ENCODE assay signal across 1 cellular context in the genomic region with DNA sequence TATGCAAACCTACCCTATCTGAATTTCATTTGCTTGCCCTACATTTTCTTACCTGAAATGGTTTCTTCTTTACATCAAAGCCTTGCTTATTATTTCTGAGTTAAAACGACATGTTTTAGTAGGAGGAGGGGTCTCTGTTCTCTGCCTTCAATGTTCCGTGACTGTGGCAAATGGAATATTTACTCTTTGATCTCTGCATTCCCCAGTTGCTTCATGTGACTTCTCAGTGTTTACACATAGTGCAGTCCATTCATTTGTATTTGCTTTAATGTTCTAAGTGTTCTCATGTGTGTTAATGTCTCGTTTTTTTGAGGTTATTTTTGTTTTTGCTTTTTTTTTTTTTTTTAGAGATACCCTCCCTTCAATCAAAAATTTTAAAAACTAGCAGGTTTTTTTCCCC.
TF ChIP-seq lines count a peak whose summit lies in the region.

No MANE protein-coding gene starts in this region.

TF ChIP-seq in HepG2, 621 proteins besides CTCF, POLR2A, EP300 and RAD21 (continued from another document and continues in another):
- TF ChIP-seq MEIS2 (CRISPR knock-in tag; IDR thresholded peaks at IDR 0.05) (no peak), ZNF251 (CRISPR knock-in tag; IDR thresholded peaks at IDR 0.05) (no peak), MAFK (conservative IDR thresholded peaks at IDR 0.05 in 1 of 2, IDR thresholded peaks at IDR 0.05 in 1 of 2; ENCODE audit: low read length in 2 of 2) (no peak), MXD4 (CRISPR knock-in tag; IDR thresholded peaks at IDR 0.05) (no peak), NKX3-1 (CRISPR knock-in tag; IDR thresholded peaks at IDR 0.05) (no peak), SMARCE1 (IDR thresholded peaks at IDR 0.05; ENCODE audit: borderline replicate concordance) (no peak), CBX1 (IDR thresholded peaks at IDR 0.05; ENCODE audit: low read depth) (no peak), ZFAT (CRISPR knock-in tag; conservative IDR thresholded peaks at IDR 0.05) (no peak), NCOR1 (IDR thresholded peaks at IDR 0.05; ENCODE audit: borderline replicate concordance, low read length) (peak; percentile 86; the same call in 1 of the 2 replicates), KLF11 (CRISPR knock-in tag; IDR thresholded peaks at IDR 0.05) (peak; percentile 78; the same call in 1 of the 2 replicates), ZNF17 (CRISPR knock-in tag; IDR thresholded peaks at IDR 0.05) (no peak), ZIK1 (CRISPR knock-in tag; IDR thresholded peaks at IDR 0.05; ENCODE audit: borderline replicate concordance, low read depth) (no peak), FOXC1 (CRISPR knock-in tag; IDR thresholded peaks at IDR 0.05; ENCODE audit: borderline replicate concordance) (no peak), NCOA1 (CRISPR knock-in tag; IDR thresholded peaks at IDR 0.05) (no peak), MYNN (CRISPR knock-in tag; IDR thresholded peaks at IDR 0.05; ENCODE audit: low read depth) (no peak), MTA3 (CRISPR knock-in tag; IDR thresholded peaks at IDR 0.05) (no peak), STAG1 (CRISPR knock-in tag; IDR thresholded peaks at IDR 0.05) (no peak), NR2F6 (IDR thresholded peaks at IDR 0.05) (peak; percentile 28; the same call in 1 of the 2 replicates), NR2F6 (CRISPR knock-in tag; IDR thresholded peaks at IDR 0.05) (peak; percentile 43; the same call in 1 of the 2 replicates), CC2D1A (CRISPR knock-in tag; IDR thresholded peaks at IDR 0.05) (no peak), PLRG1 (conservative IDR thresholded peaks at IDR 0.05) (no peak), ARID2 (CRISPR knock-in tag; IDR thresholded peaks at IDR 0.05; ENCODE audit: borderline replicate concordance) (no peak), PCBP1 (IDR thresholded peaks at IDR 0.05; ENCODE audit: borderline replicate concordance, low read depth, low read length) (no peak), SMARCC2 (IDR thresholded peaks at IDR 0.05) (no peak), ZNF468 (CRISPR knock-in tag; IDR thresholded peaks at IDR 0.05) (no peak), SATB2 (CRISPR knock-in tag; IDR thresholded peaks at IDR 0.05) (no peak), RBM22 (optimal IDR thresholded peaks at IDR 0.05; ENCODE audit: low read length) (no peak), RBFOX2 (IDR thresholded peaks at IDR 0.05; ENCODE audit: low read depth, low read length) (no peak), ZNF282 (IDR thresholded peaks at IDR 0.05; ENCODE audit: partially characterized antibody) (no peak), ZNF383 (CRISPR knock-in tag; IDR thresholded peaks at IDR 0.05; ENCODE audit: borderline replicate concordance) (no peak), ZNF10 (CRISPR knock-in tag; IDR thresholded peaks at IDR 0.05; ENCODE audit: borderline replicate concordance, low read depth) (no peak), TCF7L2 (IDR thresholded peaks at IDR 0.05; ENCODE audit: low read depth, low read length) (peak; percentile 61), REPIN1 (CRISPR knock-in tag; IDR thresholded peaks at IDR 0.05; ENCODE audit: borderline replicate concordance, low read depth) (no peak; the same call in 1 of the 2 replicates), ZNF572 (CRISPR knock-in tag; IDR thresholded peaks at IDR 0.05) (no peak), ZFP36 (IDR thresholded peaks at IDR 0.05; ENCODE audit: borderline replicate concordance, low read depth, low read length, partially characterized antibody) (no peak), ERF (CRISPR knock-in tag; IDR thresholded peaks at IDR 0.05) (no peak), ZNF589 (CRISPR knock-in tag; conservative IDR thresholded peaks at IDR 0.05) (no peak), ZBTB38 (CRISPR knock-in tag; IDR thresholded peaks at IDR 0.05) (no peak), TEAD3 (CRISPR knock-in tag; optimal IDR thresholded peaks at IDR 0.05; ENCODE audit: borderline replicate concordance) (peak; percentile 98), CENPT (CRISPR knock-in tag; IDR thresholded peaks at IDR 0.05; ENCODE audit: low read depth) (no peak), HOXA9 (CRISPR knock-in tag; IDR thresholded peaks at IDR 0.05; ENCODE audit: borderline replicate concordance) (no peak), ZNF615 (CRISPR knock-in tag; IDR thresholded peaks at IDR 0.05; ENCODE audit: borderline replicate concordance) (no peak)
- TF ChIP-seq, protein P1, sequence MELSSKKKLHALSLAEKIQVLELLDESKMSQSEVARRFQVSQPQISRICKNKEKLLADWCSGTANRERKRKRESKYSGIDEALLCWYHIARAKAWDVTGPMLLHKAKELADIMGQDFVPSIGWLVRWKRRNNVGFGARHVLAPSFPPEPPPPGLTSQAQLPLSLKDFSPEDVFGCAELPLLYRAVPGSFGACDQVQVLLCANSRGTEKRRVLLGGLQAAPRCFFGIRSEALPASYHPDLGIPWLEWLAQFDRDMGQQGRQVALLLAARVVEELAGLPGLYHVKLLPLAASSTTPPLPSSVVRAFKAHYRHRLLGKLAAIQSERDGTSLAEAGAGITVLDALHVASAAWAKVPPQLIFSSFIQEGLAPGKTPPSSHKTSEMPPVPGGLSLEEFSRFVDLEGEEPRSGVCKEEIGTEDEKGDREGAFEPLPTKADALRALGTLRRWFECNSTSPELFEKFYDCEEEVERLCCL (CRISPR knock-in tag; IDR thresholded peaks at IDR 0.05; ENCODE audit: borderline replicate concordance): no peak
- TF ChIP-seq, protein P2, sequence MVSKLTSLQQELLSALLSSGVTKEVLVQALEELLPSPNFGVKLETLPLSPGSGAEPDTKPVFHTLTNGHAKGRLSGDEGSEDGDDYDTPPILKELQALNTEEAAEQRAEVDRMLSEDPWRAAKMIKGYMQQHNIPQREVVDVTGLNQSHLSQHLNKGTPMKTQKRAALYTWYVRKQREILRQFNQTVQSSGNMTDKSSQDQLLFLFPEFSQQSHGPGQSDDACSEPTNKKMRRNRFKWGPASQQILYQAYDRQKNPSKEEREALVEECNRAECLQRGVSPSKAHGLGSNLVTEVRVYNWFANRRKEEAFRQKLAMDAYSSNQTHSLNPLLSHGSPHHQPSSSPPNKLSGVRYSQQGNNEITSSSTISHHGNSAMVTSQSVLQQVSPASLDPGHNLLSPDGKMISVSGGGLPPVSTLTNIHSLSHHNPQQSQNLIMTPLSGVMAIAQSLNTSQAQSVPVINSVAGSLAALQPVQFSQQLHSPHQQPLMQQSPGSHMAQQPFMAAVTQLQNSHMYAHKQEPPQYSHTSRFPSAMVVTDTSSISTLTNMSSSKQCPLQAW (CRISPR knock-in tag; IDR thresholded peaks at IDR 0.05): no peak
- TF ChIP-seq, protein P3, sequence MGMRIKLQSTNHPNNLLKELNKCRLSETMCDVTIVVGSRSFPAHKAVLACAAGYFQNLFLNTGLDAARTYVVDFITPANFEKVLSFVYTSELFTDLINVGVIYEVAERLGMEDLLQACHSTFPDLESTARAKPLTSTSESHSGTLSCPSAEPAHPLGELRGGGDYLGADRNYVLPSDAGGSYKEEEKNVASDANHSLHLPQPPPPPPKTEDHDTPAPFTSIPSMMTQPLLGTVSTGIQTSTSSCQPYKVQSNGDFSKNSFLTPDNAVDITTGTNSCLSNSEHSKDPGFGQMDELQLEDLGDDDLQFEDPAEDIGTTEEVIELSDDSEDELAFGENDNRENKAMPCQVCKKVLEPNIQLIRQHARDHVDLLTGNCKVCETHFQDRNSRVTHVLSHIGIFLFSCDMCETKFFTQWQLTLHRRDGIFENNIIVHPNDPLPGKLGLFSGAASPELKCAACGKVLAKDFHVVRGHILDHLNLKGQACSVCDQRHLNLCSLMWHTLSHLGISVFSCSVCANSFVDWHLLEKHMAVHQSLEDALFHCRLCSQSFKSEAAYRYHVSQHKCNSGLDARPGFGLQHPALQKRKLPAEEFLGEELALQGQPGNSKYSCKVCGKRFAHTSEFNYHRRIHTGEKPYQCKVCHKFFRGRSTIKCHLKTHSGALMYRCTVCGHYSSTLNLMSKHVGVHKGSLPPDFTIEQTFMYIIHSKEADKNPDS (CRISPR knock-in tag; IDR thresholded peaks at IDR 0.05): no peak
- TF ChIP-seq, protein P4, sequence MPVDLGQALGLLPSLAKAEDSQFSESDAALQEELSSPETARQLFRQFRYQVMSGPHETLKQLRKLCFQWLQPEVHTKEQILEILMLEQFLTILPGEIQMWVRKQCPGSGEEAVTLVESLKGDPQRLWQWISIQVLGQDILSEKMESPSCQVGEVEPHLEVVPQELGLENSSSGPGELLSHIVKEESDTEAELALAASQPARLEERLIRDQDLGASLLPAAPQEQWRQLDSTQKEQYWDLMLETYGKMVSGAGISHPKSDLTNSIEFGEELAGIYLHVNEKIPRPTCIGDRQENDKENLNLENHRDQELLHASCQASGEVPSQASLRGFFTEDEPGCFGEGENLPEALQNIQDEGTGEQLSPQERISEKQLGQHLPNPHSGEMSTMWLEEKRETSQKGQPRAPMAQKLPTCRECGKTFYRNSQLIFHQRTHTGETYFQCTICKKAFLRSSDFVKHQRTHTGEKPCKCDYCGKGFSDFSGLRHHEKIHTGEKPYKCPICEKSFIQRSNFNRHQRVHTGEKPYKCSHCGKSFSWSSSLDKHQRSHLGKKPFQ (CRISPR knock-in tag; IDR thresholded peaks at IDR 0.05; ENCODE audit: insufficient replicate concordance): no peak
- TF ChIP-seq, protein P5, sequence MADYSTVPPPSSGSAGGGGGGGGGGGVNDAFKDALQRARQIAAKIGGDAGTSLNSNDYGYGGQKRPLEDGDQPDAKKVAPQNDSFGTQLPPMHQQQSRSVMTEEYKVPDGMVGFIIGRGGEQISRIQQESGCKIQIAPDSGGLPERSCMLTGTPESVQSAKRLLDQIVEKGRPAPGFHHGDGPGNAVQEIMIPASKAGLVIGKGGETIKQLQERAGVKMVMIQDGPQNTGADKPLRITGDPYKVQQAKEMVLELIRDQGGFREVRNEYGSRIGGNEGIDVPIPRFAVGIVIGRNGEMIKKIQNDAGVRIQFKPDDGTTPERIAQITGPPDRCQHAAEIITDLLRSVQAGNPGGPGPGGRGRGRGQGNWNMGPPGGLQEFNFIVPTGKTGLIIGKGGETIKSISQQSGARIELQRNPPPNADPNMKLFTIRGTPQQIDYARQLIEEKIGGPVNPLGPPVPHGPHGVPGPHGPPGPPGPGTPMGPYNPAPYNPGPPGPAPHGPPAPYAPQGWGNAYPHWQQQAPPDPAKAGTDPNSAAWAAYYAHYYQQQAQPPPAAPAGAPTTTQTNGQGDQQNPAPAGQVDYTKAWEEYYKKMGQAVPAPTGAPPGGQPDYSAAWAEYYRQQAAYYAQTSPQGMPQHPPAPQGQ (CRISPR knock-in tag; IDR thresholded peaks at IDR 0.05; ENCODE audit: borderline replicate concordance): no peak
- TF ChIP-seq, protein P6, sequence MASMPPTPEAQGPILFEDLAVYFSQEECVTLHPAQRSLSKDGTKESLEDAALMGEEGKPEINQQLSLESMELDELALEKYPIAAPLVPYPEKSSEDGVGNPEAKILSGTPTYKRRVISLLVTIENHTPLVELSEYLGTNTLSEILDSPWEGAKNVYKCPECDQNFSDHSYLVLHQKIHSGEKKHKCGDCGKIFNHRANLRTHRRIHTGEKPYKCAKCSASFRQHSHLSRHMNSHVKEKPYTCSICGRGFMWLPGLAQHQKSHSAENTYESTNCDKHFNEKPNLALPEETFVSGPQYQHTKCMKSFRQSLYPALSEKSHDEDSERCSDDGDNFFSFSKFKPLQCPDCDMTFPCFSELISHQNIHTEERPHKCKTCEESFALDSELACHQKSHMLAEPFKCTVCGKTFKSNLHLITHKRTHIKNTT (CRISPR knock-in tag; IDR thresholded peaks at IDR 0.05): no peak
- TF ChIP-seq, protein P7, sequence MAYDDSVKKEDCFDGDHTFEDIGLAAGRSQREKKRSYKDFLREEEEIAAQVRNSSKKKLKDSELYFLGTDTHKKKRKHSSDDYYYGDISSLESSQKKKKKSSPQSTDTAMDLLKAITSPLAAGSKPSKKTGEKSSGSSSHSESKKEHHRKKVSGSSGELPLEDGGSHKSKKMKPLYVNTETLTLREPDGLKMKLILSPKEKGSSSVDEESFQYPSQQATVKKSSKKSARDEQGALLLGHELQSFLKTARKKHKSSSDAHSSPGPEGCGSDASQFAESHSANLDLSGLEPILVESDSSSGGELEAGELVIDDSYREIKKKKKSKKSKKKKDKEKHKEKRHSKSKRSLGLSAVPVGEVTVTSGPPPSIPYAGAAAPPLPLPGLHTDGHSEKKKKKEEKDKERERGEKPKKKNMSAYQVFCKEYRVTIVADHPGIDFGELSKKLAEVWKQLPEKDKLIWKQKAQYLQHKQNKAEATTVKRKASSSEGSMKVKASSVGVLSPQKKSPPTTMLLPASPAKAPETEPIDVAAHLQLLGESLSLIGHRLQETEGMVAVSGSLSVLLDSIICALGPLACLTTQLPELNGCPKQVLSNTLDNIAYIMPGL (CRISPR knock-in tag; IDR thresholded peaks at IDR 0.05; ENCODE audit: borderline replicate concordance in 1 of 2, low read depth in 1 of 2): 0 out of 4 replicates have a peak, but pooled peaks of 1 of the 2 experiments have one; percentile 25
